ENCODE assay signal across 27 cellular contexts in the genomic region with DNA sequence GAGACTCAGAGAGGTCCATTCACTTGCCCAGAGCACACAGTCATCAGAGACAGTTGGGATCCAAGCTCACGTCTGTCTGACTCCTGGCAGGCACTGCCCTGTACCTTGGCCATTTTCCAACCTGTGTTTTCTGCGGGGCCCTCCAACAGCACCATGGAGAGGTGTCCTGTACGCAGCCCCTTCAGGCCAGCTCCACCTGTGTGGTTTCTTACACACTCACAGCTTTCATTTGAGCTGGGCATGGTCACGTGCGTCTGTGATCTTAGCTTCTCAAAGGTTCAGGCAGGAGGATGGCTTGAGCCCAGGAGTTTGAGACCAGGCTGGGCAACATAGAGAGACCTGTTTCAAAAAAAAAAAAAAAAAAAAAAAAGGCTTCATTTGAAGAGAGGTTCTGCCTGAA. TPM values are rescaled to one million over a fixed set of nuclear protein-coding genes. Genes with fewer than 3 reads are reported as not detected.
"Had no signal": no experiment of that assay in that cellular context is flagged by ENCODE, and none has a peak within 500 bp of the region (broad histone marks: within the 10 kb centered on the region; RNA-seq: fewer than 3 reads in every experiment).

No MANE protein-coding gene starts in this region.

- H3K27ac ChIP-seq: neural progenitor cell, ovary, parathyroid adenoma, psoas muscle, right lobe of liver, sigmoid colon, suprapubic skin, testis, tibial nerve, upper lobe of left lung, vagina had no signal

- ATAC-seq: naive thymus-derived CD4-positive, alpha-beta T cell; natural killer cell; psoas muscle; right cardiac atrium; right lobe of liver; stimulated activated effector memory CD8-positive, alpha-beta T cell treated with anti-CD3 and anti-CD28 coated beads, Interleukin-12 subunit alpha, Interleukin-12 subunit beta, amount 100 ng/mL, for 72 hours; stimulated activated naive B cell treated with anti-CD40 and anti-IgM and Interleukin-4, amounts not matched to agents 10 μg/mL and 1 μg/mL and 100 μg/mL, for 72 hours; stimulated activated naive CD8-positive, alpha-beta T cell treated with anti-CD3 and anti-CD28 coated beads, Interleukin-15, amount 100 ng/mL, for 72 hours; stimulated activated naive CD8-positive, alpha-beta T cell treated with anti-CD3 and anti-CD28 coated beads, Interleukin-15, Interleukin-2, amounts not matched to agents 100 U/mL and 50 U/mL, for 24 hours had no signal

- H3K4me3 ChIP-seq: neural progenitor cell, ovary, psoas muscle, right lobe of liver, sigmoid colon, suprapubic skin, testis, tibial nerve, upper lobe of left lung, vagina had no signal

- H3K27me3 ChIP-seq: neural progenitor cell, ovary, right lobe of liver, sigmoid colon, suprapubic skin, testis, tibial nerve, upper lobe of left lung, vagina had no signal

- DNase-seq: naive thymus-derived CD4-positive, alpha-beta T cell; natural killer cell; nucleus accumbens; ovary; right lobe of liver; sigmoid colon; small intestine; stimulated activated CD4-positive, alpha-beta T cell treated with anti-CD3 and anti-CD28 coated beads, Interleukin-15, amount 100 ng/mL, for 24 hours; stimulated activated CD4-positive, alpha-beta T cell treated with anti-CD3 and anti-CD28 coated beads, Interleukin-2, amount 100 ng/mL, for 24 hours; stimulated activated CD4-positive, alpha-beta T cell treated with anti-CD3 and anti-CD28 coated beads, Interleukin-2, amount 100 ng/mL, for 48 hours; stimulated activated CD4-positive, alpha-beta T cell treated with anti-CD3 and anti-CD28 coated beads, Interleukin-4, amount 100 ng/mL, for 24 hours; stimulated activated naive B cell treated with anti-CD40 and anti-IgM and Interleukin-4, amounts not matched to agents 10 μg/mL and 1 μg/mL and 100 μg/mL, for 72 hours; stimulated activated naive CD8-positive, alpha-beta T cell treated with anti-CD3 and anti-CD28 coated beads, Interleukin-15, amount 100 ng/mL, for 72 hours; stimulated activated naive CD8-positive, alpha-beta T cell treated with anti-CD3 and anti-CD28 coated beads, Interleukin-15, Interleukin-2, amounts not matched to agents 100 U/mL and 50 U/mL, for 24 hours; substantia nigra; testis; trophoblast cell had no signal

- H3K9me3 ChIP-seq: ovary, psoas muscle, right lobe of liver, sigmoid colon, suprapubic skin, testis, tibial nerve, upper lobe of left lung, vagina had no signal

- H3K4me1 ChIP-seq: neural progenitor cell, parathyroid adenoma, psoas muscle, sigmoid colon, suprapubic skin, testis, tibial nerve, vagina had no signal

- H3K36me3 ChIP-seq: neural progenitor cell, ovary had no signal

RNA-seq across cellular contexts. Expression of gene HMOX1, which starts 56.8 kb away (rescaled TPM):
- polyA plus RNA-seq: neural cell had no signal
